In genomic region chr12:5417500-5417899, GRCh38 we compare ENCODE assay signal across 30 cellular contexts. TPM values are rescaled to one million over a fixed set of nuclear protein-coding genes. Genes with fewer than 3 reads are reported as not detected.
"Had no signal": no experiment of that assay in that cellular context is flagged by ENCODE, and none has a peak within 500 bp of the region (broad histone marks: within the 10 kb centered on the region; RNA-seq: fewer than 3 reads in every experiment).

No MANE protein-coding gene starts in this region.

- H3K9me3 Mint-ChIP-seq: activated T-cell treated with anti-CD3 and anti-CD28 coated beads, Interleukin-2, amount 50 U/mL, for 24 hours; stimulated activated effector memory CD8-positive, alpha-beta T cell treated with anti-CD3 and anti-CD28 coated beads, Interleukin-12 subunit alpha, Interleukin-12 subunit beta, amount 100 ng/mL, for 72 hours; T-helper 1 cell treated with Interleukin-12 subunit alpha and Interleukin-12 subunit beta and Interleukin-4 antibody, amounts not matched to agents 30 μg/mL and 1 μg/mL, for 36 hours; type B pancreatic cell had no signal

- DNase-seq: activated CD4-positive, alpha-beta T cell treated with anti-CD3 and anti-CD28 coated beads for 4 hours; activated CD4-positive, alpha-beta T cell treated with anti-CD3 and anti-CD28 coated beads, Interleukin-2, amount 50 U/mL, for 4 hours; activated CD8-positive, alpha-beta memory T cell treated with anti-CD3 and anti-CD28 coated beads for 24 hours; activated CD8-positive, alpha-beta memory T cell treated with anti-CD3 and anti-CD28 coated beads, Interleukin-2, amount 50 U/mL, for 4 hours; activated gamma-delta T cell; activated naive CD4-positive, alpha-beta T cell treated with anti-CD3 and anti-CD28 coated beads, Interleukin-2, amount 50 U/mL, for 16 hours; activated T-cell treated with anti-CD3 and anti-CD28 coated beads, Interleukin-2, amount 50 U/mL, for 24 hours; amniotic stem cell; central memory CD4-positive, alpha-beta T cell; dermis blood vessel endothelial cell; effector CD4-positive, alpha-beta T cell; gastrocnemius medialis; glutamatergic neuron; left lung; lower lobe of right lung; mesenchymal stem cell; natural killer cell; posterior cingulate gyrus; right cardiac atrium; stimulated activated CD4-positive, alpha-beta T cell treated with anti-CD3 and anti-CD28 coated beads, Interleukin-4, amount 100 ng/mL, for 24 hours; substantia nigra; T-helper 9 cell; uterus had no signal

- ATAC-seq: gastrocnemius medialis; left lung; lower lobe of right lung; natural killer cell; right cardiac atrium; stimulated activated effector memory CD8-positive, alpha-beta T cell treated with anti-CD3 and anti-CD28 coated beads, Interleukin-12 subunit alpha, Interleukin-12 subunit beta, amount 100 ng/mL, for 72 hours had no signal

- H3K4me1 Mint-ChIP-seq: natural killer cell; stimulated activated effector memory CD8-positive, alpha-beta T cell treated with anti-CD3 and anti-CD28 coated beads, Interleukin-12 subunit alpha, Interleukin-12 subunit beta, amount 100 ng/mL, for 72 hours had no signal

- H3K36me3 Mint-ChIP-seq: natural killer cell; stimulated activated effector memory CD8-positive, alpha-beta T cell treated with anti-CD3 and anti-CD28 coated beads, Interleukin-12 subunit alpha, Interleukin-12 subunit beta, amount 100 ng/mL, for 72 hours had no signal

- H3K4me3 Mint-ChIP-seq: activated T-cell treated with anti-CD3 and anti-CD28 coated beads, Interleukin-2, amount 50 U/mL, for 24 hours; natural killer cell; stimulated activated effector memory CD8-positive, alpha-beta T cell treated with anti-CD3 and anti-CD28 coated beads, Interleukin-12 subunit alpha, Interleukin-12 subunit beta, amount 100 ng/mL, for 72 hours; stimulated activated naive CD8-positive, alpha-beta T cell treated with anti-CD3 and anti-CD28 coated beads, Interleukin-15, Interleukin-2, amounts not matched to agents 100 ng/mL and 50 ng/mL, for 24 hours; T-helper 1 cell treated with Interleukin-12 subunit alpha and Interleukin-12 subunit beta and Interleukin-4 antibody, amounts not matched to agents 30 μg/mL and 1 μg/mL, for 36 hours; type B pancreatic cell had no signal

- H3K27ac Mint-ChIP-seq: activated T-cell treated with anti-CD3 and anti-CD28 coated beads, Interleukin-2, amount 50 U/mL, for 24 hours; natural killer cell; stimulated activated effector memory CD8-positive, alpha-beta T cell treated with anti-CD3 and anti-CD28 coated beads, Interleukin-12 subunit alpha, Interleukin-12 subunit beta, amount 100 ng/mL, for 72 hours; stimulated activated naive CD8-positive, alpha-beta T cell treated with anti-CD3 and anti-CD28 coated beads, Interleukin-15, Interleukin-2, amounts not matched to agents 100 ng/mL and 50 ng/mL, for 24 hours; T-helper 1 cell treated with Interleukin-12 subunit alpha and Interleukin-12 subunit beta and Interleukin-4 antibody, amounts not matched to agents 30 μg/mL and 1 μg/mL, for 36 hours; type B pancreatic cell had no signal

- H3K4me3 ChIP-seq: breast epithelium, esophagus muscularis mucosa, gastrocnemius medialis, left lung, lower lobe of right lung, uterus had no signal

RNA-seq across cellular contexts. Expression of gene NTF3, which starts 14.4 kb away (rescaled TPM):
- total RNA-seq: natural killer cell, omental fat pad had no signal
